21 cellular contexts compared by ENCODE assay signal in genomic region chr1:204146965-204147364, GRCh38. TPM values are rescaled to one million over a fixed set of nuclear protein-coding genes. Genes with fewer than 3 reads are reported as not detected.
"Had no signal": no experiment of that assay in that cellular context is flagged by ENCODE, and none has a peak within 500 bp of the region (broad histone marks: within the 10 kb centered on the region; RNA-seq: fewer than 3 reads in every experiment).

No MANE protein-coding gene starts in this region.

- H3K4me3 ChIP-seq: sigmoid colon had no signal

- H3K27ac ChIP-seq: foreskin keratinocyte, sigmoid colon had no signal

- H3K36me3 ChIP-seq: sigmoid colon had no signal

- H3K4me1 ChIP-seq: foreskin keratinocyte had no signal

- ATAC-seq: activated T-cell treated with anti-CD3 and anti-CD28 coated beads, Interleukin-2, amount 50 U/mL, for 72 hours; foreskin keratinocyte; stimulated activated effector memory CD8-positive, alpha-beta T cell treated with anti-CD3 and anti-CD28 coated beads, Interleukin-12 subunit alpha, Interleukin-12 subunit beta, amount 100 ng/mL, for 72 hours had no signal

- H3K9me3 ChIP-seq: sigmoid colon had no signal

- FAIRE-seq: urothelium cell line had no signal

- DNase-seq: activated B cell treated with CpG ODN at 0.5 μM for 24 hours; activated CD4-positive, alpha-beta T cell treated with anti-CD3 and anti-CD28 coated beads, Interleukin-2, amount 10 ng/mL, durations not matched to agents 24 days and 14 days; activated CD8-positive, alpha-beta memory T cell treated with anti-CD3 and anti-CD28 coated beads, Interleukin-2, amount 50 U/mL, for 48 hours; activated T-cell treated with anti-CD3 and anti-CD28 coated beads, Interleukin-2, amount 50 U/mL, for 72 hours; anterior cingulate cortex; cerebellar nuclear complex; effector memory CD4-positive, alpha-beta T cell; foreskin keratinocyte; glutamatergic neuron; immature natural killer cell; midbrain; sigmoid colon; stimulated activated CD4-positive, alpha-beta T cell treated with anti-CD3 and anti-CD28 coated beads, Interleukin-12 subunit alpha, Interleukin-12 subunit beta, amount 100 ng/mL, for 4 hours; stimulated activated CD4-positive, alpha-beta T cell treated with anti-CD3 and anti-CD28 coated beads, Interleukin-2, amount 100 ng/mL, for 24 hours; T-helper 2 cell had no signal

- H3K27me3 ChIP-seq: foreskin keratinocyte, sigmoid colon had no signal

RNA-seq across cellular contexts. Expression of gene ETNK2, which starts 4.9 kb away (rescaled TPM):
- total RNA-seq: activated CD4-positive, alpha-beta T cell treated with anti-CD3 and anti-CD28 coated beads, Interleukin-2, amount 10 ng/mL, durations not matched to agents 24 days and 14 days had no signal

RNA-seq across cellular contexts. Expression of gene REN, which starts 19.2 kb away (rescaled TPM):
- total RNA-seq: activated B cell treated with CpG ODN at 0.5 μM for 24 hours; activated CD4-positive, alpha-beta T cell treated with anti-CD3 and anti-CD28 coated beads, Interleukin-2, amount 10 ng/mL, durations not matched to agents 24 days and 14 days; activated T-cell treated with anti-CD3 and anti-CD28 coated beads, Interleukin-2, amount 50 U/mL, for 72 hours; foreskin keratinocyte; lung microvascular endothelial cell; myocyte; osteocyte; sigmoid colon had no signal
- polyA plus RNA-seq: immature natural killer cell, neural cell had no signal

RNA-seq across cellular contexts. Expression of gene KISS1, which starts 49.3 kb away (rescaled TPM):
- total RNA-seq: activated B cell treated with CpG ODN at 0.5 μM for 24 hours; activated CD4-positive, alpha-beta T cell treated with anti-CD3 and anti-CD28 coated beads, Interleukin-2, amount 10 ng/mL, durations not matched to agents 24 days and 14 days; activated T-cell treated with anti-CD3 and anti-CD28 coated beads, Interleukin-2, amount 50 U/mL, for 72 hours; foreskin keratinocyte; osteocyte; sigmoid colon had no signal
- polyA plus RNA-seq: foreskin keratinocyte, immature natural killer cell, neural cell had no signal
